In genomic region chr1:155687705-155688317, GRCh38 we compare ENCODE assay signal across 8 cellular contexts. TPM values are rescaled to one million over a fixed set of nuclear protein-coding genes. Genes with fewer than 3 reads are reported as not detected.
A peak's percentile ranks its signal among the peaks of the same experiment; 100 is the strongest.
DNase-seq lines count a peak whose midpoint lies in the region; ATAC-seq and TF ChIP-seq lines count a peak whose summit lies in the region.
"Not testable (repeated sequence)": the region's sequence is repeated elsewhere in the genome, so short reads cannot be mapped to it uniquely, and the experiment has no call there.

No MANE protein-coding gene starts in this region.

- H3K4me3 ChIP-seq in fibroblast of mammary gland (ENCODE audit: control insufficient read depth, low read depth, low read length) (peak overlapping the region; percentile 88), mesodermal cell (ENCODE audit: extremely low read depth, insufficient read depth, low read length, poor library complexity, severe bottlenecking) (peak overlapping the region; percentile 93)

- not testable (repeated sequence) for TF ChIP-seq CTCF in CD4-positive, alpha-beta T cell (IDR thresholded peaks at IDR 0.05); fibroblast of mammary gland (conservative IDR thresholded peaks at IDR 0.05; ENCODE audit: control insufficient read depth, insufficient read depth, low read depth, low read length)

- POLR2A ChIA-PET in CD4-positive, alpha-beta T cell (lab: Charles Lee), result interaction anchor here (0.6 kb wide), 1 partner anchor 135 kb away, joined by 3 read pairs; no protein-coding TSS in a partner anchor

- intact Hi-C loops in CD4-positive, alpha-beta T cell (cut with DNase I, micrococcal nuclease), result loop anchor here (5.0 to 10.0 kb wide), 3 partner anchors 57 to 416 kb away; partner anchors contain the start of genes ASH1L (in 1 of the 2) and CLK2 (in 1 of the 2)

- not testable (repeated sequence) for H3K27me3 Mint-ChIP-seq in CD4-positive, alpha-beta T cell

- CTCF ChIA-PET in CD4-positive, alpha-beta T cell (lab: Charles Lee), result not testable (repeated sequence)

- H3K4me1 ChIP-seq in mesodermal cell (ENCODE audit: control insufficient read depth, insufficient read depth, low read length, poor library complexity, severe bottlenecking), result not testable (repeated sequence)

- peak overlapping the region; percentile 95 for H3K27ac Mint-ChIP-seq in CD4-positive, alpha-beta T cell

- peaks cover 35% of the 10 kb centered on the region for H3K36me3 ChIP-seq in mesodermal cell (ENCODE audit: control insufficient read depth, insufficient read depth, low read length)

- H3K4me3 Mint-ChIP-seq in CD4-positive, alpha-beta T cell, result peak overlapping the region; percentile 98

- not testable (repeated sequence) for DNase-seq in CD4-positive, alpha-beta T cell; fibroblast of mammary gland (ENCODE audit: low read depth)
- peak; percentile 12 for DNase-seq in RKO (ENCODE audit: low spot score)
- DNase-seq in stimulated activated CD8-positive, alpha-beta memory T cell treated with anti-CD3 and anti-CD28 coated beads, Interleukin-12 subunit alpha, Interleukin-12 subunit beta, amount 100 ng/mL, for 1 hour (ENCODE audit: low read depth), result peak; percentile 5

- ATAC-seq in CD4-positive, alpha-beta T cell (ENCODE audit: poor library complexity), result peak; percentile 12
- peak; percentile 18 for ATAC-seq in GM21390 (IDR thresholded peaks at IDR 0.05; ENCODE audit: unreplicated experiment)
- peak; percentile 20 for ATAC-seq in HG03196 (IDR thresholded peaks at IDR 0.05; ENCODE audit: unreplicated experiment)

- peaks cover 41% of the 10 kb centered on the region for H3K36me3 Mint-ChIP-seq in CD4-positive, alpha-beta T cell (ENCODE audit: low read depth)

- peaks cover 51% of the 10 kb centered on the region for H3K4me1 Mint-ChIP-seq in CD4-positive, alpha-beta T cell (ENCODE audit: low read depth)

- not testable (repeated sequence) for H3K27me3 ChIP-seq in CD4-positive, alpha-beta T cell (ENCODE audit: control insufficient read depth, insufficient read depth, low read length)

- not testable (repeated sequence) for H3K9me3 ChIP-seq in CD4-positive, alpha-beta T cell (ENCODE audit: control insufficient read depth, low read length)
- H3K9me3 ChIP-seq in mesodermal cell (ENCODE audit: control insufficient read depth, low read length), result peaks cover 19% of the 10 kb centered on the region

- H3K9me3 Mint-ChIP-seq in CD4-positive, alpha-beta T cell, result not testable (repeated sequence)

- H3K27ac ChIP-seq in CD4-positive, alpha-beta T cell (ENCODE audit: low read depth, low read length), result peak overlapping the region; percentile 89
- H3K27ac ChIP-seq in adipose tissue (ENCODE audit: low read depth, low read length) (peak overlapping the region; percentile 97), mesodermal cell (ENCODE audit: low read depth, low read length, severe bottlenecking) (peak overlapping the region; percentile 100)

- WGBS in adipose tissue, 3 donors, result 0 to 1% (median 0%) methylated on average over 24 to 27 of the region's 34 CpGs
- 0% methylated on average over 7 to 18 of the region's 34 CpGs for WGBS in mesodermal cell (ENCODE audit: insufficient coverage in 2 of 2), 2 experiments

RNA-seq across cellular contexts. Expression of gene YY1AP1, which starts 0.8 kb away (rescaled TPM):
- total RNA-seq in CD4-positive, alpha-beta T cell, result 10 to 100 TPM; 71.1 to 81.2 TPM
- 10 to 100 TPM; 20.8 to 38.3 (median 32.3) TPM for polyA plus RNA-seq in adipose tissue
- polyA plus RNA-seq in mesodermal cell (2013, experiment 1 of 2), result 40.9 TPM
- polyA plus RNA-seq in mesodermal cell (2013, experiment 2 of 2), result 42.6 TPM

RNA-seq across cellular contexts. Expression of gene DAP3, which starts 1.1 kb away (rescaled TPM):
- 100 to 1,000 TPM; 105 to 106 TPM for total RNA-seq in CD4-positive, alpha-beta T cell
- polyA plus RNA-seq in adipose tissue, result 10 to 100 TPM; 47.6 to 83.3 (median 83.2) TPM
- polyA plus RNA-seq in mesodermal cell (2013, experiment 1 of 2), result 83.3 TPM
- 77.4 TPM for polyA plus RNA-seq in mesodermal cell (2013, experiment 2 of 2)
